9 cellular contexts compared by ENCODE assay signal in genomic region chr5:150636391-150637244, GRCh38. TPM values are rescaled to one million over a fixed set of nuclear protein-coding genes. Genes with fewer than 3 reads are reported as not detected.
DNase-seq lines count a peak whose midpoint lies in the region; ATAC-seq and TF ChIP-seq lines count a peak whose summit lies in the region.
"Had no signal": no experiment of that assay in that cellular context is flagged by ENCODE, and none has a peak within 500 bp of the region (broad histone marks: within the 10 kb centered on the region; RNA-seq: fewer than 3 reads in every experiment).

No MANE protein-coding gene starts in this region.

- H3K9ac ChIP-seq in BLaER1: 0 out of 2 replicates have a peak overlapping the region, but pooled peaks have one; percentile 20

- peak overlapping the region; percentile 8 for H2AFZ ChIP-seq in osteoblast (ENCODE audit: low read length)

- peaks cover 25% of the 10 kb centered on the region; the same call in 1 of the 2 replicates for H3K36me3 ChIP-seq in BLaER1
- H3K36me3 ChIP-seq in osteoblast (ENCODE audit: insufficient read depth, low read length): no peaks in the 10 kb centered on the region

- H3K9me3 ChIP-seq in BLaER1 (no peaks in the 10 kb centered on the region), osteoblast (ENCODE audit: low read depth, low read length) (no peaks in the 10 kb centered on the region)

- no peak for ATAC-seq in HG02840 (IDR thresholded peaks at IDR 0.05; ENCODE audit: low FRiP score, unreplicated experiment)

- H4K20me1 ChIP-seq in BLaER1 (peaks cover 92% of the 10 kb centered on the region), osteoblast (ENCODE audit: insufficient read depth, low read length) (peaks cover 3% of the 10 kb centered on the region)

- H3K4me1 ChIP-seq in BLaER1: peaks cover 95% of the 10 kb centered on the region
- H3K4me1 ChIP-seq in osteoblast (ENCODE audit: insufficient read depth, low read length): peaks cover 58% of the 10 kb centered on the region

- TF ChIP-seq CTCF in fibroblast of mammary gland (conservative IDR thresholded peaks at IDR 0.05; ENCODE audit: control insufficient read depth, insufficient read depth, low read depth, low read length): no peak
- TF ChIP-seq CTCF in osteoblast (IDR thresholded peaks at IDR 0.05; ENCODE audit: extremely low read depth, low read depth, low read length): no peak

- H3K4me3 ChIP-seq in BLaER1 (no peak overlapping the region), fibroblast of mammary gland (ENCODE audit: control insufficient read depth, low read depth, low read length) (no peak overlapping the region), osteoblast (ENCODE audit: insufficient read depth, low read length) (no peak overlapping the region)

- H3K27ac ChIP-seq in BLaER1 (no peak overlapping the region), osteoblast (ENCODE audit: low read depth, low read length) (peak overlapping the region; percentile 37)

- H3K79me2 ChIP-seq in osteoblast (ENCODE audit: insufficient read depth, low read length): no peaks in the 10 kb centered on the region

- H3K4me2 ChIP-seq in BLaER1 (peak overlapping the region; percentile 72), osteoblast (ENCODE audit: insufficient read depth, low read length) (peak overlapping the region; percentile 15)

- DNase-seq in RPMI7951 (ENCODE audit: low read depth): peak; percentile 81
- peak; percentile 66 for DNase-seq in fibroblast of mammary gland (ENCODE audit: low read depth)
- DNase-seq in osteoblast (ENCODE audit: insufficient read length, low spot score, missing footprints): peak; percentile 89
- DNase-seq in medulla oblongata (ENCODE audit: extremely low spot score): no peak
- DNase-seq in activated T-cell treated with anti-CD3 and anti-CD28 coated beads, Interleukin-2, amount 50 U/mL, for 48 hours: no peak
- DNase-seq in DMS153 (lab: John Stamatoyannopoulos, UW): no peak
- DNase-seq: amygdala had no signal

- H3K27me3 ChIP-seq in BLaER1 (no peaks in the 10 kb centered on the region), osteoblast (ENCODE audit: insufficient read depth, low read length) (no peaks in the 10 kb centered on the region)

RNA-seq across cellular contexts. Expression of gene SYNPO, which starts 3.8 kb away (rescaled TPM):
- 0.98 and 1.4 TPM in 2 replicates for total RNA-seq in RPMI7951 (2014; rRNA removed; shearing (Covaris generic))
- total RNA-seq in osteoblast: 2.7 and 4.0 TPM in 2 replicates

RNA-seq across cellular contexts. Expression of gene MYOZ3, which starts 24.4 kb away (rescaled TPM):
- total RNA-seq in RPMI7951 (2014; rRNA removed; shearing (Covaris generic)): 0.78 TPM in 1 of 2 replicates, not detected in the other
- under 0.01 TPM in 1 of 2 replicates, not detected in the other for total RNA-seq in osteoblast

Comparison
In these comparisons a context has a peak if more than half of its experiments do, and no peak if none do; other contexts are left out.
1. DNase-seq: peak in RPMI7951 (single experiment), fibroblast of mammary gland (single experiment) and osteoblast (single experiment); none in medulla oblongata (single experiment), activated T-cell treated with anti-CD3 and anti-CD28 coated beads, Interleukin-2, amount 50 U/mL, for 48 hours (0 of 2) and DMS153 (single experiment).